ENCODE assay signal across 8 cellular contexts in genomic region chr13:44592448-44592847, GRCh38.
"Had no signal": no experiment of that assay in that cellular context is flagged by ENCODE, and none has a peak within 500 bp of the region (broad histone marks: within the 10 kb centered on the region; RNA-seq: fewer than 3 reads in every experiment).

No MANE protein-coding gene starts in this region.

- H3K4me3 ChIP-seq: GM23248, HAP-1, K562 had no signal

- DNase-seq: GM23248, H7, IMR-90, KG1 had no signal

- FAIRE-seq: HTR-8/SVneo, K562 had no signal

- H3K9me3 ChIP-seq: HAP-1 had no signal

- H3K9ac ChIP-seq: GM23248 had no signal

- H3K36me3 ChIP-seq: HAP-1 had no signal

- ATAC-seq: HCT116, K562 had no signal

- H3K27ac ChIP-seq: GM23248 had no signal

- H2AFZ ChIP-seq: GM23248 had no signal

- H3K4me1 ChIP-seq: HAP-1 had no signal
